In genomic region chr7:48040944-48041664, GRCh38 we compare ENCODE assay signal across 1 cellular context.
TF ChIP-seq lines count a peak whose summit lies in the region.

No MANE protein-coding gene starts in this region.

TF ChIP-seq in HepG2, 621 proteins besides CTCF, POLR2A, EP300 and RAD21 (continued from another document):
- TF ChIP-seq PREB (CRISPR knock-in tag; IDR thresholded peaks at IDR 0.05) (no peak), ZNF496 (CRISPR knock-in tag; IDR thresholded peaks at IDR 0.05; ENCODE audit: insufficient replicate concordance) (no peak), PHF8 (CRISPR knock-in tag; IDR thresholded peaks at IDR 0.05) (no peak), PTBP1 (IDR thresholded peaks at IDR 0.05; ENCODE audit: low read depth, low read length, poor library complexity, severe bottlenecking) (no peak)
